ENCODE assay signal across 9 cellular contexts in genomic region chr12:12613334-12613733, GRCh38. TPM values are rescaled to one million over a fixed set of nuclear protein-coding genes. Genes with fewer than 3 reads are reported as not detected.
A peak's percentile ranks its signal among the peaks of the same experiment; 100 is the strongest.
DNase-seq lines count a peak whose midpoint lies in the region; ATAC-seq, FAIRE-seq and TF ChIP-seq lines count a peak whose summit lies in the region.
"Had no signal": no experiment of that assay in that cellular context is flagged by ENCODE, and none has a peak within 500 bp of the region (broad histone marks: within the 10 kb centered on the region; RNA-seq: fewer than 3 reads in every experiment).

No MANE protein-coding gene starts in this region.

- no peak overlapping the region for H3K18ac ChIP-seq in mesendoderm (ENCODE audit: low read length)

- ATAC-seq in A549 = no peak

- whole genome bisulfite sequencing in A549 (ENCODE audit: missing lambda C conversion rate) = 78% methylated on average over 5 of the region's 5 CpGs
- no CpG with 5 or more reads among the region's 5 CpGs for WGBS in mesendoderm (ENCODE audit: extremely low coverage, insufficient coverage, low lambda C conversion rate)

- H3K79me1 ChIP-seq in mesendoderm (ENCODE audit: low read length) = no peaks in the 10 kb centered on the region

- no peak overlapping the region for H4K8ac ChIP-seq in mesendoderm (ENCODE audit: low read depth, low read length)

- H3K4me3 ChIP-seq in A549 = no peak overlapping the region
- H3K4me3 ChIP-seq in HAP-1 = peak overlapping the region; percentile 68
- H3K4me3 ChIP-seq in adipocyte (ENCODE audit: low read length) = peak overlapping the region; percentile 94
- H3K4me3 ChIP-seq in mesendoderm (ENCODE audit: low read length) = no peak overlapping the region

- in situ Hi-C loops in HAP-1 (cut with MboI; ENCODE audit: low sequenced_read_pairs) = no loop called here

- no peaks in the 10 kb centered on the region for H3K79me2 ChIP-seq in mesendoderm (ENCODE audit: control insufficient read depth, insufficient read depth, low read length)

- H3K23ac ChIP-seq in mesendoderm (ENCODE audit: low read length) = no peak overlapping the region

- H2BK15ac ChIP-seq in mesendoderm (replicated peaks; ENCODE audit: low read depth) = no peak overlapping the region

- TF ChIP-seq EP300 in A549 (IDR thresholded peaks at IDR 0.05) = no peak

- FAIRE-seq in A549 (lab: Jason Lieb, UNC) = no peak
- FAIRE-seq: endometrium had no signal

- CTCF ChIA-PET in A549 (lab: Yijun Ruan, JAX) = interaction anchor here (2.6 kb wide), 1 partner anchor 50 kb away, joined by 7 read pairs; the partner anchor contains the start of gene DUSP16

- H3K9me3 ChIP-seq in A549 (no peaks in the 10 kb centered on the region), HAP-1 (no peaks in the 10 kb centered on the region), adipocyte (ENCODE audit: control insufficient read depth, low read length) (no peaks in the 10 kb centered on the region)

- no peak overlapping the region for H2BK5ac ChIP-seq in mesendoderm (ENCODE audit: low read length)

- peak overlapping the region; percentile 37 for H3K56ac ChIP-seq in mesendoderm (ENCODE audit: low read length)

- TF ChIP-seq RAD21 in A549 (conservative IDR thresholded peaks at IDR 0.05 in 1 of 2, IDR thresholded peaks at IDR 0.05 in 1 of 2) = no peak

- H2AK5ac ChIP-seq in mesendoderm (ENCODE audit: low read length) = no peak overlapping the region

- H3K4ac ChIP-seq in mesendoderm (ENCODE audit: low read depth, low read length) = no peak overlapping the region

- H3K4me2 ChIP-seq in A549 (peak overlapping the region; percentile 92), mesendoderm (ENCODE audit: low read length) (no peak overlapping the region)

- no peak for TF ChIP-seq CTCF in A549 (IDR thresholded peaks at IDR 0.05)

- H3K27me3 ChIP-seq in HAP-1 (ENCODE audit: low read depth) (no peaks in the 10 kb centered on the region), adipocyte (replicated peaks; ENCODE audit: control insufficient read depth, insufficient read depth, low read length) (no peaks in the 10 kb centered on the region), mesendoderm (ENCODE audit: insufficient read depth, low read length, poor library complexity) (no peaks in the 10 kb centered on the region)

- no peak for TF ChIP-seq POLR2A in A549 (IDR thresholded peaks at IDR 0.05; ENCODE audit: low read length)

- DNase-seq in A549 (ENCODE audit: low read depth in 1 of 2, low spot score in 1 of 2) (no peak), HAP-1 (ENCODE audit: low spot score in 2 of 2) (no peak), adipocyte (ENCODE audit: low read depth) (no peak), mesendoderm (no peak), NCI-H2107 (lab: John Stamatoyannopoulos, UW) (no peak), SKM-1 (lab: John Stamatoyannopoulos, UW; ENCODE audit: unreplicated experiment) (no peak)
- DNase-seq in effector CD8-positive, alpha-beta T cell (lab: John Stamatoyannopoulos, UW) = no peak
- DNase-seq in stimulated activated CD4-positive, alpha-beta T cell treated with anti-CD3 and anti-CD28 coated beads, Interleukin-1b, Interleukin-23, amount 100 ng/mL, for 48 hours = no peak

- POLR2A ChIA-PET in A549 (lab: Yijun Ruan, JAX) = no interaction called here

- H2BK120ac ChIP-seq in mesendoderm (ENCODE audit: low read depth, low read length) = no peak overlapping the region

- no peak overlapping the region for H4K5ac ChIP-seq in mesendoderm (ENCODE audit: low read length)

- H3K36me3 ChIP-seq in HAP-1 (replicated peaks) (no peaks in the 10 kb centered on the region), adipocyte (ENCODE audit: control insufficient read depth, insufficient read depth, low read length, severe bottlenecking) (no peaks in the 10 kb centered on the region), mesendoderm (ENCODE audit: control insufficient read depth, insufficient read depth, low read length) (no peaks in the 10 kb centered on the region)

- H3K4me1 ChIP-seq in A549 (peaks cover 33% of the 10 kb centered on the region; the same call in 2 of the 3 replicates), HAP-1 (peaks cover 14% of the 10 kb centered on the region), adipocyte (ENCODE audit: control insufficient read depth, insufficient read depth, low read length) (peaks cover 10% of the 10 kb centered on the region), mesendoderm (ENCODE audit: control insufficient read depth, low read depth, low read length) (no peaks in the 10 kb centered on the region)

- peak overlapping the region; percentile 38 for H3K9ac ChIP-seq in adipocyte (ENCODE audit: low read length)
- H3K9ac ChIP-seq in mesendoderm (ENCODE audit: low read length) = no peak overlapping the region

- H3K27ac ChIP-seq in A549 = no peak overlapping the region
- no peak overlapping the region for H3K27ac ChIP-seq in mesendoderm (ENCODE audit: low read depth, low read length)

TF ChIP-seq in A549, 52 proteins besides CTCF, POLR2A, EP300 and RAD21:
- no peak for TF ChIP-seq FOSB (CRISPR knock-in tag; IDR thresholded peaks at IDR 0.05)
- no peak for TF ChIP-seq TFCP2L1 (CRISPR knock-in tag; IDR thresholded peaks at IDR 0.05)
- TF ChIP-seq MAFK (IDR thresholded peaks at IDR 0.05; ENCODE audit: partially characterized antibody) = peak; percentile 83

RNA-seq across cellular contexts. Expression of gene CREBL2, which starts 1.7 kb away (rescaled TPM):
- polyA plus RNA-seq in A549 (2011; rRNA removed) (30.9 and 31.4 TPM in 2 replicates), A549 (2017; fragmentation: RNase III; extraction: RNeasy Plus Mini Kit Qiagen cat#74134 plus additional on column Dnase treatment) (21.9 to 24.3 TPM (median 23.9 TPM) in 3 replicates)
- 8.2 and 9.4 TPM in 2 replicates for polyA plus RNA-seq in A549 (2012; cell fraction: cytosol; rRNA removed)
- 2.9 and 4.2 TPM in 2 replicates for polyA plus RNA-seq in A549 (2012; cell fraction: nucleus; rRNA removed)
- polyA minus RNA-seq in A549 (2011; rRNA and poly(A)+ RNA removed) = 12.2 and 13.6 TPM in 2 replicates
- polyA plus RNA-seq in mesendoderm (2013, experiment 1 of 2) = 12.4 TPM
- polyA plus RNA-seq in mesendoderm (2013, experiment 2 of 2) = 12.0 TPM

RNA-seq across cellular contexts. Expression of gene DUSP16, which starts 50.7 kb away (rescaled TPM):
- polyA plus RNA-seq in A549 (2011; rRNA removed) = 34.7 and 43.0 TPM in 2 replicates
- 5.9 and 7.2 TPM in 2 replicates for polyA plus RNA-seq in A549 (2012; cell fraction: cytosol; rRNA removed)
- 6.1 and 6.2 TPM in 2 replicates for polyA plus RNA-seq in A549 (2012; cell fraction: nucleus; rRNA removed)
- polyA plus RNA-seq in A549 (2017; fragmentation: RNase III; extraction: RNeasy Plus Mini Kit Qiagen cat#74134 plus additional on column Dnase treatment) = 13.1 to 19.0 TPM (median 18.2 TPM) in 3 replicates
- 40.7 and 54.4 TPM in 2 replicates for polyA minus RNA-seq in A549 (2011; rRNA and poly(A)+ RNA removed)
- polyA plus RNA-seq in mesendoderm (2013, experiment 1 of 2) = 17.9 TPM
- 18.7 TPM for polyA plus RNA-seq in mesendoderm (2013, experiment 2 of 2)

Comparison
In these comparisons a context has a peak if more than half of its experiments do, and no peak if none do; other contexts are left out.
1. H3K4me3 ChIP-seq: peak in HAP-1 (single experiment) and adipocyte (single experiment); none in A549 (single experiment) and mesendoderm (single experiment).